In the genomic region with DNA sequence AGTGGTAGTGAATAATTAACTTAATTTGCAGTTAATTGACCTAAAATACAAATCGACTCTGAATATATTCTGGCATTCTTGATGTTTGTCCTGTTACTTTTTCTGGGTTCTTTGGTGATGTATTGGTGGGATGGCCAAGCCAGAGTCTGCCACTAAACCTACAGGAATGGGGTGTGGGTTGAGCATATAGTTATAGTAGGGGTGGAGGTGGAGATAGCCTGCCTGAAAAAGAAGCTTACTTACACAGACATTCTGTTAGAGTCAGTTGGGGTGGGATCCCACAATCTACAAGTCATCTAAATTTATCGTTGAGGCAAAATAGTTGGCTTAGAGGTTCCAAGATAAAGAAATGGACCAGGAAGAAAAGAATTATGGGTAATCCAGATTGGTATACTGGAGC, we compare ENCODE assay signal across 24 cellular contexts.
"Had no signal": no experiment of that assay in that cellular context is flagged by ENCODE, and none has a peak within 500 bp of the region (broad histone marks: within the 10 kb centered on the region; RNA-seq: fewer than 3 reads in every experiment).

No MANE protein-coding gene starts in this region.

- H3K27me3 ChIP-seq: stomach, suprapubic skin, testis, thyroid gland, tibial artery, tibial nerve, transverse colon, upper lobe of left lung, upper lobe of right lung, uterus, vagina had no signal

- H3K4me3 ChIP-seq: stomach, suprapubic skin, testis, thoracic aorta, thyroid gland, tibial artery, tibial nerve, transverse colon, upper lobe of left lung, upper lobe of right lung, uterus, vagina had no signal

- DNase-seq: stimulated activated CD4-positive, alpha-beta T cell treated with anti-CD3 and anti-CD28 coated beads, Interleukin-2, amount 100 ng/mL, for 48 hours; stimulated activated CD4-positive, alpha-beta T cell treated with anti-CD3 and anti-CD28 coated beads, Interleukin-4, amount 100 ng/mL, for 1 hour; stimulated activated CD4-positive, alpha-beta T cell treated with anti-CD3 and anti-CD28 coated beads, Interleukin-4, amount 100 ng/mL, for 24 hours; stimulated activated CD4-positive, alpha-beta T cell treated with anti-CD3 and anti-CD28 coated beads, Interleukin-4, amount 100 ng/mL, for 4 hours; stimulated activated CD8-positive, alpha-beta memory T cell treated with anti-CD3 and anti-CD28 coated beads, Interleukin-4, amount 100 ng/mL, for 48 hours; stimulated activated naive B cell treated with anti-CD40 and anti-IgM and Interleukin-4, amounts not matched to agents 10 μg/mL and 1 μg/mL and 100 μg/mL, for 72 hours; stimulated activated naive CD4-positive, alpha-beta T cell; stimulated activated naive CD4-positive, alpha-beta T cell treated with Interleukin-2 at 50 U/mL for 16 hours; stimulated activated naive CD8-positive, alpha-beta T cell treated with anti-CD3 and anti-CD28 coated beads, Interleukin-15, amount 100 ng/mL, for 72 hours; stimulated activated naive CD8-positive, alpha-beta T cell treated with anti-CD3 and anti-CD28 coated beads, Interleukin-15, Interleukin-2, amounts not matched to agents 100 U/mL and 50 U/mL, for 24 hours; stomach; substantia nigra; testis; thyroid gland; tibial artery; transverse colon; trophoblast cell; upper lobe of left lung; upper lobe of right lung; uterus had no signal

- H3K27ac ChIP-seq: stomach, suprapubic skin, testis, thoracic aorta, thyroid gland, tibial artery, tibial nerve, transverse colon, upper lobe of left lung, upper lobe of right lung, uterus, vagina had no signal

- H3K36me3 ChIP-seq: stomach, suprapubic skin, thoracic aorta, thyroid gland, tibial artery, tibial nerve, transverse colon, upper lobe of left lung, upper lobe of right lung, uterus, vagina had no signal

- H3K4me1 ChIP-seq: suprapubic skin, testis, tibial artery, tibial nerve, transverse colon, upper lobe of left lung, upper lobe of right lung, uterus, vagina had no signal

- H3K9me3 ChIP-seq: stomach, suprapubic skin, testis, thoracic aorta, thyroid gland, tibial artery, tibial nerve, transverse colon, upper lobe of left lung, upper lobe of right lung, uterus, vagina had no signal
